In the genomic region with DNA sequence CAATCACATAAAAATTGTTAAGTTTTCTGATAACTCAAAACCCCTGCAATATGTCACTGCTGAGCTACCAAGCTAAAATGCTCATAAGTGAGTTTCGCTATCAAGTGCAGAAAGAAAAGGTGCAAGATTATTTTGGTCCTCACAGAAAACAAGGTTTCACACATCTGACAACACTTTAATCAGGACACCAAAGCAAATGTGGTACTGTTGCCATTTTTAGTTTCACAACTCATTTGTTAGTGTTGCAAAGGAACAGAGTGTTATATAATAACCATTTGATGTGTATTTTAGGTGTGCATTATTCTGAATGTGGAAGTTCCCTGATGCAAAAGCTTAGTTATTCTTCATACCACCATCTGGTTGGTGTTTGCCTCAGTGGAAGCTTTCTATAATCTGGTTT, we compare ENCODE assay signal across 18 cellular contexts.
"Had no signal": no experiment of that assay in that cellular context is flagged by ENCODE, and none has a peak within 500 bp of the region (broad histone marks: within the 10 kb centered on the region; RNA-seq: fewer than 3 reads in every experiment).

No MANE protein-coding gene starts in this region.

- H3K27ac ChIP-seq: HL-60, KMS-11, RWPE1 had no signal

- H3K4me3 ChIP-seq: K562 had no signal

- H3K4me2 ChIP-seq: KMS-11 had no signal

- DNase-seq: Kasumi-1, MV-4-11, NCI-H1048, NCI-H1105, NCI-H1417, NCI-H1436 treated with DMSO at 0.1 percent for 48 hours, NCI-H1694, NCI-H187 treated with DMSO at 0.1 percent for 48 hours, NCI-H2029 treated with DMSO at 0.1 percent for 48 hours, NCI-H2227 treated with DMSO at 0.1 percent for 48 hours, NCI-H526 treated with DMSO at 0.1 percent for 48 hours, NCI-H748 treated with DMSO at 0.1 percent for 48 hours, PC-3, SHP77 had no signal

- H3K9ac ChIP-seq: KMS-11 had no signal
